Comparison of ENCODE assay signal across 1 cellular context in the genomic region with DNA sequence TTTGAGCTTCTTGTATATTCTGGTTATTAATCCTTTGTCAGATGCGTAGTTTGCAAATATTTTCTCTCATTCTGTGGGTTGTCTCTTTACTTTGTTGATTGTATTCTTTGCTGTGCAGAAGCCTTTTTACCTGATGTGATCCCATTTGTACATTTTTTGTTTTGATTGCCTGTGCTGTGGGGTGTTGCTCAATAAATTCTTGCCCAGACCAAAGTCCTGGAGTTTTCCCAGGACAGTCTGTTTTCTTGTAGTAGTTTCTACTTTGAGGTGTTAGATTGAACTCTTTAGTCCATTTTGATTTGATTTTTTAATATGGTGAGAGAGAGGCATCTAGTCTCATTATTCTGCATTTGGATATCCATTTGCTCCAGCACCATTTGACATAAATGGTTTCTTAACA.
TF ChIP-seq lines count a peak whose summit lies in the region.

No MANE protein-coding gene starts in this region.

TF ChIP-seq in WTC11, 78 proteins besides CTCF, POLR2A, EP300 and RAD21 (continued from another document):
- TF ChIP-seq, protein P1, sequence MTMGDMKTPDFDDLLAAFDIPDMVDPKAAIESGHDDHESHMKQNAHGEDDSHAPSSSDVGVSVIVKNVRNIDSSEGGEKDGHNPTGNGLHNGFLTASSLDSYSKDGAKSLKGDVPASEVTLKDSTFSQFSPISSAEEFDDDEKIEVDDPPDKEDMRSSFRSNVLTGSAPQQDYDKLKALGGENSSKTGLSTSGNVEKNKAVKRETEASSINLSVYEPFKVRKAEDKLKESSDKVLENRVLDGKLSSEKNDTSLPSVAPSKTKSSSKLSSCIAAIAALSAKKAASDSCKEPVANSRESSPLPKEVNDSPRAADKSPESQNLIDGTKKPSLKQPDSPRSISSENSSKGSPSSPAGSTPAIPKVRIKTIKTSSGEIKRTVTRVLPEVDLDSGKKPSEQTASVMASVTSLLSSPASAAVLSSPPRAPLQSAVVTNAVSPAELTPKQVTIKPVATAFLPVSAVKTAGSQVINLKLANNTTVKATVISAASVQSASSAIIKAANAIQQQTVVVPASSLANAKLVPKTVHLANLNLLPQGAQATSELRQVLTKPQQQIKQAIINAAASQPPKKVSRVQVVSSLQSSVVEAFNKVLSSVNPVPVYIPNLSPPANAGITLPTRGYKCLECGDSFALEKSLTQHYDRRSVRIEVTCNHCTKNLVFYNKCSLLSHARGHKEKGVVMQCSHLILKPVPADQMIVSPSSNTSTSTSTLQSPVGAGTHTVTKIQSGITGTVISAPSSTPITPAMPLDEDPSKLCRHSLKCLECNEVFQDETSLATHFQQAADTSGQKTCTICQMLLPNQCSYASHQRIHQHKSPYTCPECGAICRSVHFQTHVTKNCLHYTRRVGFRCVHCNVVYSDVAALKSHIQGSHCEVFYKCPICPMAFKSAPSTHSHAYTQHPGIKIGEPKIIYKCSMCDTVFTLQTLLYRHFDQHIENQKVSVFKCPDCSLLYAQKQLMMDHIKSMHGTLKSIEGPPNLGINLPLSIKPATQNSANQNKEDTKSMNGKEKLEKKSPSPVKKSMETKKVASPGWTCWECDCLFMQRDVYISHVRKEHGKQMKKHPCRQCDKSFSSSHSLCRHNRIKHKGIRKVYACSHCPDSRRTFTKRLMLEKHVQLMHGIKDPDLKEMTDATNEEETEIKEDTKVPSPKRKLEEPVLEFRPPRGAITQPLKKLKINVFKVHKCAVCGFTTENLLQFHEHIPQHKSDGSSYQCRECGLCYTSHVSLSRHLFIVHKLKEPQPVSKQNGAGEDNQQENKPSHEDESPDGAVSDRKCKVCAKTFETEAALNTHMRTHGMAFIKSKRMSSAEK (CRISPR knock-in tag; IDR thresholded peaks at IDR 0.05; ENCODE audit: borderline replicate concordance): no peak
- TF ChIP-seq, protein P2, sequence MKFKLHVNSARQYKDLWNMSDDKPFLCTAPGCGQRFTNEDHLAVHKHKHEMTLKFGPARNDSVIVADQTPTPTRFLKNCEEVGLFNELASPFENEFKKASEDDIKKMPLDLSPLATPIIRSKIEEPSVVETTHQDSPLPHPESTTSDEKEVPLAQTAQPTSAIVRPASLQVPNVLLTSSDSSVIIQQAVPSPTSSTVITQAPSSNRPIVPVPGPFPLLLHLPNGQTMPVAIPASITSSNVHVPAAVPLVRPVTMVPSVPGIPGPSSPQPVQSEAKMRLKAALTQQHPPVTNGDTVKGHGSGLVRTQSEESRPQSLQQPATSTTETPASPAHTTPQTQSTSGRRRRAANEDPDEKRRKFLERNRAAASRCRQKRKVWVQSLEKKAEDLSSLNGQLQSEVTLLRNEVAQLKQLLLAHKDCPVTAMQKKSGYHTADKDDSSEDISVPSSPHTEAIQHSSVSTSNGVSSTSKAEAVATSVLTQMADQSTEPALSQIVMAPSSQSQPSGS (CRISPR knock-in tag; IDR thresholded peaks at IDR 0.05; ENCODE audit: borderline replicate concordance, low read depth): no peak
- no peak for TF ChIP-seq ZNF317 (CRISPR knock-in tag; IDR thresholded peaks at IDR 0.05; ENCODE audit: borderline replicate concordance, low read depth)
- no peak for TF ChIP-seq JAZF1 (CRISPR knock-in tag; IDR thresholded peaks at IDR 0.05)
- TF ChIP-seq ZNF121 (CRISPR knock-in tag; IDR thresholded peaks at IDR 0.05): no peak
- TF ChIP-seq ZNF232 (CRISPR knock-in tag; IDR thresholded peaks at IDR 0.05): no peak
TF ChIP-seq in WTC11: peak in this region for 0.
